In the genomic region with DNA sequence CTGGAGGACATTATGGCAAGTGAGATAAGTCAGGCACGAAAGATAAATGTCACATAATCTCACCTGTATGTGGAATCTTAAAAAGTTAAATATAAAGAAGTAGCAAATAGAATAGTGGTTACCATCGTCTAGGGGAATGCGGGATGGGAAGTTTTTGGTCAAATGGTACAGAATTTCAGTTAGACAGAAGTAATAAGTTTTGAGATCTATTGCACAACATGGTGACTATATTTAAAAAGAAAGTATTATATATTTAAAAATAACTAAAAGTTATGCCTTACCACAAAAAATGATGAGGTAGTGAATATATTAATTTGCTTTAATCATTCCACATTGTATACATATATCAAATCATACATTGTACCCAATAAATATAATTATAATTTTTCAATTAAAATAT, we compare ENCODE assay signal across 32 cellular contexts.
"Had no signal": no experiment of that assay in that cellular context is flagged by ENCODE, and none has a peak within 500 bp of the region (broad histone marks: within the 10 kb centered on the region; RNA-seq: fewer than 3 reads in every experiment).

No MANE protein-coding gene starts in this region.

- H3K36me3 Mint-ChIP-seq: mesothelial cell of epicardium; naive B cell; natural killer cell treated with Interleukin-12 subunit alpha and Interleukin-12 subunit beta and Interleukin-15 and Interleukin-18, amount 100 ng/mL, for 72 hours; stimulated activated memory B cell treated with anti-CD40 and anti-IgM and Interleukin-4, amounts not matched to agents 10 μg/mL and 1 μg/mL and 100 μg/mL, for 72 hours had no signal

- DNase-seq: dorsolateral prefrontal cortex; effector CD4-positive, alpha-beta T cell; foreskin fibroblast; heart left ventricle; left cardiac atrium; mesenchymal stem cell; mucosa of descending colon; naive B cell; stimulated activated CD4-positive, alpha-beta T cell treated with anti-CD3 and anti-CD28 coated beads, Interleukin-12 subunit alpha, Interleukin-12 subunit beta, amount 100 ng/mL, for 4 hours; stimulated activated CD4-positive, alpha-beta T cell treated with anti-CD3 and anti-CD28 coated beads, Interleukin-1b, Interleukin-23, amount 100 ng/mL, for 48 hours; stimulated activated CD4-positive, alpha-beta T cell treated with anti-CD3 and anti-CD28 coated beads, Interleukin-4, amount 100 ng/mL, for 24 hours; stimulated activated naive CD8-positive, alpha-beta T cell treated with anti-CD3 and anti-CD28 coated beads, Interleukin-15, Interleukin-2, amounts not matched to agents 100 U/mL and 50 U/mL, for 24 hours; substantia nigra; testis; tibial artery; uterus had no signal

- H3K9me3 Mint-ChIP-seq: mesothelial cell of epicardium, naive B cell, neural crest cell had no signal

- H3K9me3 ChIP-seq: gastroesophageal sphincter, heart left ventricle, left lung, mucosa of descending colon, neutrophil, prostate gland, right atrium auricular region, testis, tibial artery, upper lobe of left lung, uterus had no signal

- H3K27ac ChIP-seq: dorsolateral prefrontal cortex, epithelial cell of prostate, gastroesophageal sphincter, heart left ventricle, hepatocyte, left lung, neutrophil, parathyroid adenoma, prostate gland, right atrium auricular region, testis, tibial artery, upper lobe of left lung, uterus had no signal

- H3K36me3 ChIP-seq: gastroesophageal sphincter, heart left ventricle, left lung, neutrophil, prostate gland, right atrium auricular region, tibial artery, upper lobe of left lung, uterus had no signal

- H3K9ac ChIP-seq: parathyroid adenoma had no signal

- H3K4me3 ChIP-seq: dorsolateral prefrontal cortex, gastroesophageal sphincter, heart left ventricle, hepatocyte, left lung, mucosa of descending colon, prostate gland, right atrium auricular region, smooth muscle cell, testis, tibial artery, upper lobe of left lung, uterus had no signal

- ATAC-seq: esophagus mucosa; gastroesophageal sphincter; heart left ventricle; left cardiac atrium; left lung; mucosa of descending colon; natural killer cell treated with Interleukin-12 subunit alpha and Interleukin-12 subunit beta and Interleukin-15 and Interleukin-18, amount 100 ng/mL, for 72 hours; sciatic nerve; stimulated activated memory B cell treated with anti-CD40 and anti-IgM and Interleukin-4, amounts not matched to agents 10 μg/mL and 1 μg/mL and 100 μg/mL, for 72 hours; stimulated activated naive CD8-positive, alpha-beta T cell treated with anti-CD3 and anti-CD28 coated beads, Interleukin-15, Interleukin-2, amounts not matched to agents 100 U/mL and 50 U/mL, for 24 hours had no signal

- H3K4me3 Mint-ChIP-seq: mesothelial cell of epicardium; naive B cell; natural killer cell treated with Interleukin-12 subunit alpha and Interleukin-12 subunit beta and Interleukin-15 and Interleukin-18, amount 100 ng/mL, for 72 hours; neural crest cell; stimulated activated memory B cell treated with anti-CD40 and anti-IgM and Interleukin-4, amounts not matched to agents 10 μg/mL and 1 μg/mL and 100 μg/mL, for 72 hours had no signal

- H3K27ac Mint-ChIP-seq: mesothelial cell of epicardium; naive B cell; natural killer cell treated with Interleukin-12 subunit alpha and Interleukin-12 subunit beta and Interleukin-15 and Interleukin-18, amount 100 ng/mL, for 72 hours; stimulated activated memory B cell treated with anti-CD40 and anti-IgM and Interleukin-4, amounts not matched to agents 10 μg/mL and 1 μg/mL and 100 μg/mL, for 72 hours had no signal

- H3K4me1 ChIP-seq: gastroesophageal sphincter, heart left ventricle, left lung, parathyroid adenoma, prostate gland, right atrium auricular region, testis, tibial artery, upper lobe of left lung, uterus had no signal

- H3K4me1 Mint-ChIP-seq: mesothelial cell of epicardium; naive B cell; neural crest cell; stimulated activated memory B cell treated with anti-CD40 and anti-IgM and Interleukin-4, amounts not matched to agents 10 μg/mL and 1 μg/mL and 100 μg/mL, for 72 hours had no signal

- H3K27me3 Mint-ChIP-seq: naive B cell; natural killer cell treated with Interleukin-12 subunit alpha and Interleukin-12 subunit beta and Interleukin-15 and Interleukin-18, amount 100 ng/mL, for 72 hours; stimulated activated memory B cell treated with anti-CD40 and anti-IgM and Interleukin-4, amounts not matched to agents 10 μg/mL and 1 μg/mL and 100 μg/mL, for 72 hours had no signal
